ENCODE assay signal across 9 cellular contexts in genomic region chr1:47436979-47437517, GRCh38. TPM values are rescaled to one million over a fixed set of nuclear protein-coding genes. Genes with fewer than 3 reads are reported as not detected.
DNase-seq lines count a peak whose midpoint lies in the region; ATAC-seq and TF ChIP-seq lines count a peak whose summit lies in the region.
"Had no signal": no experiment of that assay in that cellular context is flagged by ENCODE, and none has a peak within 500 bp of the region (broad histone marks: within the 10 kb centered on the region; RNA-seq: fewer than 3 reads in every experiment).

No MANE protein-coding gene starts in this region.

- ATAC-seq in GM19035 (IDR thresholded peaks at IDR 0.05; ENCODE audit: unreplicated experiment) (peak; percentile 27), HG03139 (IDR thresholded peaks at IDR 0.05; ENCODE audit: unreplicated experiment) (peak; percentile 9)

- H3K27me3 Mint-ChIP-seq in Calu3 (ENCODE audit: unreplicated experiment): no peaks in the 10 kb centered on the region
- peaks cover 45% of the 10 kb centered on the region for H3K27me3 Mint-ChIP-seq in T-helper 1 cell treated with Interleukin-12 subunit alpha and Interleukin-12 subunit beta and Interleukin-4 antibody, amounts not matched to agents 30 μg/mL and 1 μg/mL, for 36 hours (ENCODE audit: low read depth)

- H3K4me2 ChIP-seq in osteoblast (ENCODE audit: insufficient read depth, low read length): peak overlapping the region; percentile 90

- CTCF ChIA-PET in Calu3 (lab: Charles Lee): interaction anchor here (0.6 to 4.9 kb wide), 33 partner anchors 12 to 619 kb away, joined by 3 to 85 read pairs (median 4); no protein-coding TSS in a partner anchor

- peaks cover 15% of the 10 kb centered on the region for H3K4me1 Mint-ChIP-seq in Calu3 (ENCODE audit: low read depth, unreplicated experiment)
- peaks cover 32% of the 10 kb centered on the region for H3K4me1 Mint-ChIP-seq in T-helper 1 cell treated with Interleukin-12 subunit alpha and Interleukin-12 subunit beta and Interleukin-4 antibody, amounts not matched to agents 30 μg/mL and 1 μg/mL, for 36 hours (ENCODE audit: low read depth)

- H3K27me3 ChIP-seq in osteoblast (ENCODE audit: insufficient read depth, low read length): peaks cover 34% of the 10 kb centered on the region

- H3K4me1 ChIP-seq in osteoblast (ENCODE audit: insufficient read depth, low read length): peaks cover 19% of the 10 kb centered on the region

- H3K4me3 ChIP-seq in osteoblast (ENCODE audit: insufficient read depth, low read length): peak overlapping the region; percentile 78

- DNase-seq in Calu3: peak; percentile 27
- peak; percentile 47 for DNase-seq in fibroblast of peridontal ligament (ENCODE audit: extremely low read depth)
- peak; percentile 91 for DNase-seq in osteoblast (ENCODE audit: insufficient read length, low spot score, missing footprints)
- DNase-seq in NOMO-1 treated with dmso at 0.1 percent for 144 hours (lab: John Stamatoyannopoulos, UW; ENCODE audit: unreplicated experiment): no peak
- DNase-seq in GM20000 (ENCODE audit: low spot score): no peak

- BruUV-seq in Calu3 (replicated peaks; lab: Mats Ljungman, UMichigan): no TSS peak

- peak overlapping the region; percentile 98 for H2AFZ ChIP-seq in osteoblast (ENCODE audit: low read length)

- H3K36me3 ChIP-seq in osteoblast (ENCODE audit: insufficient read depth, low read length): no peaks in the 10 kb centered on the region

- TF ChIP-seq CTCF in Calu3 (IDR thresholded peaks at IDR 0.05; ENCODE audit: unreplicated experiment) (no peak), osteoblast (IDR thresholded peaks at IDR 0.05; ENCODE audit: extremely low read depth, low read depth, low read length) (no peak), GM20000 (IDR thresholded peaks at IDR 0.05; ENCODE audit: extremely low read depth, missing control alignments) (no peak)

- peak overlapping the region; percentile 87 for H3K4me3 Mint-ChIP-seq in Calu3 (ENCODE audit: low read depth, unreplicated experiment)
- peak overlapping the region; percentile 90 for H3K4me3 Mint-ChIP-seq in T-helper 1 cell treated with Interleukin-12 subunit alpha and Interleukin-12 subunit beta and Interleukin-4 antibody, amounts not matched to agents 30 μg/mL and 1 μg/mL, for 36 hours

- intact Hi-C loops in Calu3 (cut with micrococcal nuclease; ENCODE audit: unreplicated experiment): loop anchor here (2.0 to 5.0 kb wide), 3 partner anchors 90 to 290 kb away; no protein-coding TSS in a partner anchor

- no peaks in the 10 kb centered on the region for H3K9me3 ChIP-seq in osteoblast (ENCODE audit: low read depth, low read length)

- H3K36me3 Mint-ChIP-seq in Calu3 (ENCODE audit: insufficient read depth, unreplicated experiment): peaks cover 16% of the 10 kb centered on the region
- peaks cover 8% of the 10 kb centered on the region for H3K36me3 Mint-ChIP-seq in T-helper 1 cell treated with Interleukin-12 subunit alpha and Interleukin-12 subunit beta and Interleukin-4 antibody, amounts not matched to agents 30 μg/mL and 1 μg/mL, for 36 hours (ENCODE audit: low read depth)

- no peaks in the 10 kb centered on the region for H3K79me2 ChIP-seq in osteoblast (ENCODE audit: insufficient read depth, low read length)

- H3K9me3 Mint-ChIP-seq in Calu3 (ENCODE audit: low read depth, unreplicated experiment): no peaks in the 10 kb centered on the region
- no peaks in the 10 kb centered on the region for H3K9me3 Mint-ChIP-seq in T-helper 1 cell treated with Interleukin-12 subunit alpha and Interleukin-12 subunit beta and Interleukin-4 antibody, amounts not matched to agents 30 μg/mL and 1 μg/mL, for 36 hours

- H4K20me1 ChIP-seq in osteoblast (ENCODE audit: insufficient read depth, low read length): no peaks in the 10 kb centered on the region

- peak overlapping the region; percentile 33 for H3K27ac ChIP-seq in osteoblast (ENCODE audit: low read depth, low read length)

- H3K27ac Mint-ChIP-seq in Calu3 (ENCODE audit: unreplicated experiment): peak overlapping the region; percentile 48
- H3K27ac Mint-ChIP-seq in T-helper 1 cell treated with Interleukin-12 subunit alpha and Interleukin-12 subunit beta and Interleukin-4 antibody, amounts not matched to agents 30 μg/mL and 1 μg/mL, for 36 hours: peak overlapping the region; percentile 87

RNA-seq across cellular contexts. Expression of gene FOXD2, which starts 0.8 kb away (rescaled TPM):
- 0.68 and 0.78 TPM in 2 replicates for total RNA-seq in Calu3 (2022)
- 0.59 and 0.72 TPM in 2 replicates for total RNA-seq in osteoblast

RNA-seq across cellular contexts. Expression of gene FOXE3, which starts 21.0 kb away (rescaled TPM):
- not detected in 2 replicates for total RNA-seq in Calu3 (2022)
- not detected in 2 replicates for total RNA-seq in osteoblast
- total RNA-seq: activated CD8-positive, alpha-beta memory T cell treated with anti-CD3 and anti-CD28 coated beads for 36 hours had no signal

Comparison
In these comparisons a context has a peak if more than half of its experiments do, and no peak if none do; other contexts are left out.
1. DNase-seq: peak in Calu3 (single experiment), fibroblast of peridontal ligament (single experiment) and osteoblast (single experiment); none in NOMO-1 treated with dmso at 0.1 percent for 144 hours (single experiment) and GM20000 (single experiment).